ENCODE assay signal across 8 cellular contexts in genomic region chr14:99479160-99479902, GRCh38. TPM values are rescaled to one million over a fixed set of nuclear protein-coding genes. Genes with fewer than 3 reads are reported as not detected.
A peak's percentile ranks its signal among the peaks of the same experiment; 100 is the strongest.
DNase-seq lines count a peak whose midpoint lies in the region; ATAC-seq, FAIRE-seq and TF ChIP-seq lines count a peak whose summit lies in the region.

No MANE protein-coding gene starts in this region.

- peaks cover 4% of the 10 kb centered on the region for H3K36me3 Mint-ChIP-seq in activated CD4-positive, alpha-beta T cell treated with anti-CD3 and anti-CD28 coated beads, Interleukin-2, amount 10 ng/mL, durations not matched to agents 24 days and 14 days (ENCODE audit: low read depth)

- H2AFZ ChIP-seq in HepG2 (ENCODE audit: low read length), result no peak overlapping the region

- H3K4me1 Mint-ChIP-seq in activated CD4-positive, alpha-beta T cell treated with anti-CD3 and anti-CD28 coated beads, Interleukin-2, amount 10 ng/mL, durations not matched to agents 24 days and 14 days, result peaks cover 35% of the 10 kb centered on the region

- CTCF ChIA-PET in HepG2 (lab: Yijun Ruan, JAX; ENCODE audit: low intra/inter-chr PET ratio, low total read pairs), result no interaction called here

- intact Hi-C loops in activated CD4-positive, alpha-beta T cell treated with anti-CD3 and anti-CD28 coated beads, Interleukin-2, amount 10 ng/mL, durations not matched to agents 24 days and 14 days (cut with micrococcal nuclease), result no loop called here
- intact Hi-C loops in HepG2 (cut with micrococcal nuclease; ENCODE audit: unreplicated experiment), result loop anchor here (5.0 kb wide), 1 partner anchor 582 kb away; no protein-coding TSS in a partner anchor

- POLR2A ChIA-PET in HepG2 (lab: Yijun Ruan, JAX), result no interaction called here

- no peak for FAIRE-seq in HepG2 (lab: Jason Lieb, UNC)

- peaks cover 40% of the 10 kb centered on the region for H4K20me1 ChIP-seq in HepG2 (ENCODE audit: insufficient read depth, low read length)

- H3K9me3 ChIP-seq in HepG2 (ENCODE audit: low read length), result no peaks in the 10 kb centered on the region
- no peaks in the 10 kb centered on the region for H3K9me3 ChIP-seq in thymus (ENCODE audit: control insufficient read depth)

- ATAC-seq in HepG2 (no peak), GM18870 (IDR thresholded peaks at IDR 0.05; ENCODE audit: unreplicated experiment) (no peak), GM18909 (IDR thresholded peaks at IDR 0.05; ENCODE audit: poor library complexity, unreplicated experiment) (no peak)

- WGBS in HepG2 (ENCODE audit: low lambda C conversion rate), result 1% methylated on average over 18 of the region's 18 CpGs
- WGBS in thymus, result 30% methylated on average over 18 of the region's 18 CpGs

- no peak for TF ChIP-seq EP300 in HepG2 (IDR thresholded peaks at IDR 0.05; ENCODE audit: low read depth in 2 of 2, low read length in 2 of 2)
- no peak for TF ChIP-seq EP300 in HepG2 (CRISPR knock-in tag; IDR thresholded peaks at IDR 0.05; ENCODE audit: borderline replicate concordance)

- no peak for TF ChIP-seq RAD21 in HepG2 (CRISPR knock-in tag; IDR thresholded peaks at IDR 0.05)

- H3K9ac ChIP-seq in HepG2 (ENCODE audit: insufficient read depth, low read depth, low read length), result peak overlapping the region; percentile 83

- no peaks in the 10 kb centered on the region; a peak in 1 of 5 replicates for H3K27me3 ChIP-seq in HepG2 (ENCODE audit: control insufficient read depth in 1 of 2, insufficient read depth in 2 of 2, low read length in 2 of 2)
- no peaks in the 10 kb centered on the region for H3K27me3 ChIP-seq in thymus (ENCODE audit: control insufficient read depth, insufficient read depth)

- H3K4me1 ChIP-seq in HepG2 (ENCODE audit: insufficient read depth, low read length), result peaks cover 58% of the 10 kb centered on the region
- H3K4me1 ChIP-seq in thymus (ENCODE audit: control insufficient read depth, insufficient read depth, low read length), result peaks cover 6% of the 10 kb centered on the region

- in situ Hi-C loops in astrocyte of the cerebellum (cut with HindIII; ENCODE audit: low sequenced_read_pairs), result no loop called here
- in situ Hi-C loops in HepG2 (cut with HindIII; ENCODE audit: extremely low pct_ligation_motif_present, low pct_unique_long_range_greater_than_20kb), result no loop called here

- TSS peak; percentile 53 for BruUV-seq in HepG2 (replicated peaks; lab: Mats Ljungman, UMichigan)

- H3K27ac ChIP-seq in HepG2 (ENCODE audit: extremely low read length, insufficient read depth, low read length) (peak overlapping the region; percentile 73), thymus (ENCODE audit: low read depth) (no peak overlapping the region)

- no peaks in the 10 kb centered on the region for H3K9me3 Mint-ChIP-seq in activated CD4-positive, alpha-beta T cell treated with anti-CD3 and anti-CD28 coated beads, Interleukin-2, amount 10 ng/mL, durations not matched to agents 24 days and 14 days

- TF ChIP-seq POLR2A in HepG2 (IDR thresholded peaks at IDR 0.05; ENCODE audit: insufficient read depth in 1 of 2, low read depth in 2 of 2, low read length in 2 of 2), result no peak

- DNase-seq in activated CD4-positive, alpha-beta T cell treated with anti-CD3 and anti-CD28 coated beads, Interleukin-2, amount 10 ng/mL, durations not matched to agents 24 days and 14 days, result no peak
- no peak for DNase-seq in activated CD4-positive, alpha-beta T cell treated with anti-CD3 and anti-CD28 coated beads for 48 hours
- DNase-seq in astrocyte of the cerebellum (ENCODE audit: low read depth), result no peak
- DNase-seq in HepG2 (ENCODE audit: low spot score), result no peak
- no peak for DNase-seq in stimulated activated naive CD4-positive, alpha-beta T cell treated with Interleukin-2 at 50 U/mL for 16 hours (lab: John Stamatoyannopoulos, UW)

- TF ChIP-seq CTCF in astrocyte of the cerebellum (IDR thresholded peaks at IDR 0.05; ENCODE audit: low read depth, low read length, missing control alignments) (no peak), HepG2 (CRISPR knock-in tag; IDR thresholded peaks at IDR 0.05) (no peak)

- H3K79me2 ChIP-seq in HepG2 (ENCODE audit: insufficient read depth, low read length), result peaks cover 89% of the 10 kb centered on the region

- H3K27me3 Mint-ChIP-seq in activated CD4-positive, alpha-beta T cell treated with anti-CD3 and anti-CD28 coated beads, Interleukin-2, amount 10 ng/mL, durations not matched to agents 24 days and 14 days, result no peaks in the 10 kb centered on the region

- peak overlapping the region; percentile 96 for H3K27ac Mint-ChIP-seq in activated CD4-positive, alpha-beta T cell treated with anti-CD3 and anti-CD28 coated beads, Interleukin-2, amount 10 ng/mL, durations not matched to agents 24 days and 14 days

- H3K4me3 ChIP-seq in astrocyte of the cerebellum (ENCODE audit: low read depth, low read length) (peak overlapping the region; percentile 65), HepG2 (replicated peaks in 1 of 3; ENCODE audit: insufficient read depth in 1 of 3, low read depth in 2 of 3, low read length in 3 of 3) (peak overlapping the region; percentile 87 to 92 (median 88)), thymus (ENCODE audit: low read length) (peak overlapping the region; percentile 68)

- peak overlapping the region; percentile 80 for H3K4me2 ChIP-seq in HepG2 (ENCODE audit: low read depth, low read length)

- peak overlapping the region; percentile 98 for H3K4me3 Mint-ChIP-seq in activated CD4-positive, alpha-beta T cell treated with anti-CD3 and anti-CD28 coated beads, Interleukin-2, amount 10 ng/mL, durations not matched to agents 24 days and 14 days

- no peaks in the 10 kb centered on the region for H3K36me3 ChIP-seq in HepG2 (replicated peaks in 1 of 2; ENCODE audit: control insufficient read depth in 1 of 2, insufficient read depth in 2 of 2, low read length in 2 of 2)
- H3K36me3 ChIP-seq in thymus (ENCODE audit: control insufficient read depth, insufficient read depth), result no peaks in the 10 kb centered on the region

RNA-seq across cellular contexts. Expression of gene SETD3, which starts 1.3 kb away (rescaled TPM):
- 57.9 and 59.0 TPM in 2 replicates for total RNA-seq in activated CD4-positive, alpha-beta T cell treated with anti-CD3 and anti-CD28 coated beads, Interleukin-2, amount 10 ng/mL, durations not matched to agents 24 days and 14 days
- 67.1 and 71.2 TPM in 2 replicates for total RNA-seq in HepG2 (2016; rRNA removed; fragmentation: Illumina TruSeq; extraction: Trizol)
- total RNA-seq in HepG2 (2016; cell fraction: cytosol; rRNA removed; fragmentation: Illumina TruSeq; extraction: Trizol; ENCODE audit: low read depth), result 486 and 562 TPM in 2 replicates
- 65.7 and 69.4 TPM in 2 replicates for total RNA-seq in HepG2 (2016; cell fraction: insoluble cytoplasmic fraction; rRNA removed; fragmentation: Illumina TruSeq; extraction: Trizol)
- 174 and 189 TPM in 2 replicates for total RNA-seq in HepG2 (2016; cell fraction: membrane; rRNA removed; fragmentation: Illumina TruSeq; extraction: Trizol)
- total RNA-seq in HepG2 (2016; cell fraction: nucleus; rRNA removed; fragmentation: Illumina TruSeq; extraction: Trizol), result 32.6 and 38.0 TPM in 2 replicates
- polyA plus RNA-seq in HepG2 (2011; rRNA removed) (26.6 and 30.3 TPM in 2 replicates), thymus (39.0 TPM)
- 17.9 and 21.3 TPM in 2 replicates for polyA plus RNA-seq in HepG2 (2011; cell fraction: cytosol; rRNA removed)
- 9.0 and 9.6 TPM in 2 replicates for polyA plus RNA-seq in HepG2 (2011; cell fraction: nucleus; rRNA removed)
- 30.1 and 35.9 TPM in 2 replicates for polyA plus RNA-seq in HepG2 (2012)
- 31.4 and 32.0 TPM in 2 replicates for polyA plus RNA-seq in HepG2 (2016; cell fraction: cytosol; fragmentation: Illumina TruSeq; extraction: Trizol; ENCODE audit: low read depth)
- polyA plus RNA-seq in HepG2 (2016; cell fraction: insoluble cytoplasmic fraction; fragmentation: Illumina TruSeq; extraction: Trizol; ENCODE audit: low read depth), result 60.4 and 64.7 TPM in 2 replicates
- 47.6 and 54.1 TPM in 2 replicates for polyA plus RNA-seq in HepG2 (2016; cell fraction: membrane; fragmentation: Illumina TruSeq; extraction: Trizol; ENCODE audit: low read depth)
- 32.3 and 34.4 TPM in 2 replicates for polyA plus RNA-seq in HepG2 (2016; cell fraction: nucleus; fragmentation: Illumina TruSeq; extraction: Trizol; ENCODE audit: insufficient read depth, low read depth)
- polyA minus RNA-seq in HepG2 (2011; rRNA and poly(A)+ RNA removed; ENCODE audit: low replicate concordance), result 45.8 and 74.7 TPM in 2 replicates
- 54.3 and 55.8 TPM in 2 replicates for polyA minus RNA-seq in HepG2 (2011; cell fraction: cytosol; rRNA and poly(A)+ RNA removed)
- 34.1 and 34.2 TPM in 2 replicates for polyA minus RNA-seq in HepG2 (2011; cell fraction: nucleus; rRNA and poly(A)+ RNA removed)

RNA-seq across cellular contexts. Expression of gene CCNK, which starts 1.9 kb away (rescaled TPM):
- 79.5 and 83.6 TPM in 2 replicates for total RNA-seq in activated CD4-positive, alpha-beta T cell treated with anti-CD3 and anti-CD28 coated beads, Interleukin-2, amount 10 ng/mL, durations not matched to agents 24 days and 14 days
- total RNA-seq in HepG2 (2016; rRNA removed; fragmentation: Illumina TruSeq; extraction: Trizol), result 9.7 and 16.5 TPM in 2 replicates
- 5.1 and 6.8 TPM in 2 replicates for total RNA-seq in HepG2 (2016; cell fraction: cytosol; rRNA removed; fragmentation: Illumina TruSeq; extraction: Trizol; ENCODE audit: low read depth)
- total RNA-seq in HepG2 (2016; cell fraction: insoluble cytoplasmic fraction; rRNA removed; fragmentation: Illumina TruSeq; extraction: Trizol), result 10.3 and 17.3 TPM in 2 replicates
- total RNA-seq in HepG2 (2016; cell fraction: membrane; rRNA removed; fragmentation: Illumina TruSeq; extraction: Trizol), result 17.8 and 18.8 TPM in 2 replicates
- 27.1 and 31.3 TPM in 2 replicates for total RNA-seq in HepG2 (2016; cell fraction: nucleus; rRNA removed; fragmentation: Illumina TruSeq; extraction: Trizol)
- 4.9 and 14.0 TPM in 2 replicates for polyA plus RNA-seq in HepG2 (2011; rRNA removed)
- polyA plus RNA-seq in HepG2 (2011; cell fraction: cytosol; rRNA removed), result 4.0 and 5.4 TPM in 2 replicates
- polyA plus RNA-seq in HepG2 (2011; cell fraction: nucleus; rRNA removed), result 10.8 and 10.9 TPM in 2 replicates
- polyA plus RNA-seq in HepG2 (2012), result 25.5 and 37.8 TPM in 2 replicates
- 13.3 and 14.2 TPM in 2 replicates for polyA plus RNA-seq in HepG2 (2016; cell fraction: cytosol; fragmentation: Illumina TruSeq; extraction: Trizol; ENCODE audit: low read depth)
- 30.0 and 42.2 TPM in 2 replicates for polyA plus RNA-seq in HepG2 (2016; cell fraction: insoluble cytoplasmic fraction; fragmentation: Illumina TruSeq; extraction: Trizol; ENCODE audit: low read depth)
- polyA plus RNA-seq in HepG2 (2016; cell fraction: membrane; fragmentation: Illumina TruSeq; extraction: Trizol; ENCODE audit: low read depth), result 26.4 and 33.9 TPM in 2 replicates
- polyA plus RNA-seq in HepG2 (2016; cell fraction: nucleus; fragmentation: Illumina TruSeq; extraction: Trizol; ENCODE audit: insufficient read depth, low read depth), result 35.3 and 41.4 TPM in 2 replicates
- 10.0 and 16.9 TPM in 2 replicates for polyA minus RNA-seq in HepG2 (2011; rRNA and poly(A)+ RNA removed; ENCODE audit: low replicate concordance)
- 15.8 and 19.7 TPM in 2 replicates for polyA minus RNA-seq in HepG2 (2011; cell fraction: cytosol; rRNA and poly(A)+ RNA removed)
- polyA minus RNA-seq in HepG2 (2011; cell fraction: nucleus; rRNA and poly(A)+ RNA removed), result 40.8 and 43.4 TPM in 2 replicates
- 26.9 TPM for polyA plus RNA-seq in thymus
